In the genomic region with DNA sequence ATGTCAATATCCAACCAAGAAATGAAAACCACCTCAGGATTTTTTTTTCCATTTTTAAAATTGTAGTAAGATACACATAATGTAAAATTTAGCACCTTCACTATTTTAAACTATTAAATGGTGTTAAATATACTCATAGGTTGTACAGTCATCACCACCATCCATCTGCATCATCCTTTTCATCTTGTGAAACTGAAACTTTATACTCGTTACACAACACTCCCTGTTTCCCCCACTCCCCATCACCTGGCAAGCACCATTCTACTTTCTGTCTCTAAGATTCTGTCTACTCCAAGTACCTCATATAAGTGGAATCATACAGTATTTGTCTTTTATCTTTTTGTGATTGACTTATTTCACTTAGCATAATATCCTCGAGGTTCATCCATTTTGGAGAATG, we compare ENCODE assay signal across 28 cellular contexts.
DNase-seq lines count a peak whose midpoint lies in the region; ATAC-seq and TF ChIP-seq lines count a peak whose summit lies in the region.
"Had no signal": no experiment of that assay in that cellular context is flagged by ENCODE, and none has a peak within 500 bp of the region (broad histone marks: within the 10 kb centered on the region; RNA-seq: fewer than 3 reads in every experiment).

No MANE protein-coding gene starts in this region.

- H3K36me3 Mint-ChIP-seq in mesothelial cell of epicardium = no peaks in the 10 kb centered on the region
- H3K36me3 Mint-ChIP-seq: activated naive CD4-positive, alpha-beta T cell treated with anti-CD3 and anti-CD28 coated beads, Interleukin-2, amount 10 ng/mL, durations not matched to agents 7 days and 5 days; WTC11 had no signal

- H3K4me3 Mint-ChIP-seq in mesothelial cell of epicardium = no peak overlapping the region
- H3K4me3 Mint-ChIP-seq: activated naive CD4-positive, alpha-beta T cell treated with anti-CD3 and anti-CD28 coated beads, Interleukin-2, amount 10 ng/mL, durations not matched to agents 7 days and 5 days; HFFc6; nephron progenitor cell; stimulated activated naive CD8-positive, alpha-beta T cell treated with anti-CD3 and anti-CD28 coated beads, Interleukin-15, Interleukin-2, amounts not matched to agents 100 ng/mL and 50 ng/mL, for 24 hours; WTC11 had no signal

- no peak overlapping the region for H3K27ac Mint-ChIP-seq in mesothelial cell of epicardium
- H3K27ac Mint-ChIP-seq: activated naive CD4-positive, alpha-beta T cell treated with anti-CD3 and anti-CD28 coated beads, Interleukin-2, amount 10 ng/mL, durations not matched to agents 7 days and 5 days; HFFc6; nephron progenitor cell; stimulated activated naive CD8-positive, alpha-beta T cell treated with anti-CD3 and anti-CD28 coated beads, Interleukin-15, Interleukin-2, amounts not matched to agents 100 ng/mL and 50 ng/mL, for 24 hours; WTC11 had no signal

- H3K4me1 Mint-ChIP-seq in mesothelial cell of epicardium = peaks cover 3% of the 10 kb centered on the region
- H3K4me1 Mint-ChIP-seq: activated naive CD4-positive, alpha-beta T cell treated with anti-CD3 and anti-CD28 coated beads, Interleukin-2, amount 10 ng/mL, durations not matched to agents 7 days and 5 days had no signal

- H3K27me3 Mint-ChIP-seq in mesothelial cell of epicardium (ENCODE audit: low read depth) = peaks cover 6% of the 10 kb centered on the region

- DNase-seq in Daoy (ENCODE audit: low read depth) (peak; percentile 33), amniotic epithelial cell (ENCODE audit: low read depth) (peak; percentile 19), mesothelial cell of epicardium (ENCODE audit: low spot score in 2 of 2, unreplicated experiment in 2 of 2) (no peak)
- DNase-seq: activated naive CD4-positive, alpha-beta T cell treated with anti-CD3 and anti-CD28 coated beads, Interleukin-2, amount 10 ng/mL, durations not matched to agents 7 days and 5 days; activated T-cell treated with anti-CD3 and anti-CD28 coated beads, Interleukin-2, amount 50 U/mL, for 48 hours; caudate nucleus; COR-L47; dorsolateral prefrontal cortex; GF-D8; HFFc6; kidney; lower lobe of right lung; NCI-H1105 treated with DMSO at 0.1 percent for 48 hours; NCI-H2029 treated with DMSO at 0.1 percent for 48 hours; NCI-H446 treated with DMSO at 0.1 percent for 48 hours; nephron progenitor cell; ovary; SHP77; spleen; stimulated activated CD4-positive, alpha-beta T cell treated with anti-CD3 and anti-CD28 coated beads, Interleukin-4, amount 100 ng/mL, for 24 hours; thyroid gland had no signal

- TF ChIP-seq CTCF in mesothelial cell of epicardium (IDR thresholded peaks at IDR 0.05; ENCODE audit: unreplicated experiment) = no peak

- H3K9me3 Mint-ChIP-seq in mesothelial cell of epicardium = no peaks in the 10 kb centered on the region
- H3K9me3 Mint-ChIP-seq: activated naive CD4-positive, alpha-beta T cell treated with anti-CD3 and anti-CD28 coated beads, Interleukin-2, amount 10 ng/mL, durations not matched to agents 7 days and 5 days; HFFc6; nephron progenitor cell; stimulated activated naive CD8-positive, alpha-beta T cell treated with anti-CD3 and anti-CD28 coated beads, Interleukin-15, Interleukin-2, amounts not matched to agents 100 ng/mL and 50 ng/mL, for 24 hours; WTC11 had no signal

- ATAC-seq in GM18870 (IDR thresholded peaks at IDR 0.05; ENCODE audit: unreplicated experiment) (peak; percentile 59), HG02981 (IDR thresholded peaks at IDR 0.05; ENCODE audit: unreplicated experiment) (peak; percentile 41), HG02759 (IDR thresholded peaks at IDR 0.05; ENCODE audit: unreplicated experiment) (no peak), HG02763 (IDR thresholded peaks at IDR 0.05; ENCODE audit: unreplicated experiment) (no peak)
- ATAC-seq: HepG2, lower lobe of right lung, WTC11 had no signal

Comparison
In these comparisons a context has a peak if more than half of its experiments do, and no peak if none do; other contexts are left out.
1. DNase-seq: peak in Daoy (single experiment) and amniotic epithelial cell (single experiment); none in mesothelial cell of epicardium (0 of 2).
2. ATAC-seq: peak in GM18870 (single experiment) and HG02981 (single experiment); none in HG02759 (single experiment) and HG02763 (single experiment).